Comparison of ENCODE assay signal across 7 cellular contexts in the genomic region with DNA sequence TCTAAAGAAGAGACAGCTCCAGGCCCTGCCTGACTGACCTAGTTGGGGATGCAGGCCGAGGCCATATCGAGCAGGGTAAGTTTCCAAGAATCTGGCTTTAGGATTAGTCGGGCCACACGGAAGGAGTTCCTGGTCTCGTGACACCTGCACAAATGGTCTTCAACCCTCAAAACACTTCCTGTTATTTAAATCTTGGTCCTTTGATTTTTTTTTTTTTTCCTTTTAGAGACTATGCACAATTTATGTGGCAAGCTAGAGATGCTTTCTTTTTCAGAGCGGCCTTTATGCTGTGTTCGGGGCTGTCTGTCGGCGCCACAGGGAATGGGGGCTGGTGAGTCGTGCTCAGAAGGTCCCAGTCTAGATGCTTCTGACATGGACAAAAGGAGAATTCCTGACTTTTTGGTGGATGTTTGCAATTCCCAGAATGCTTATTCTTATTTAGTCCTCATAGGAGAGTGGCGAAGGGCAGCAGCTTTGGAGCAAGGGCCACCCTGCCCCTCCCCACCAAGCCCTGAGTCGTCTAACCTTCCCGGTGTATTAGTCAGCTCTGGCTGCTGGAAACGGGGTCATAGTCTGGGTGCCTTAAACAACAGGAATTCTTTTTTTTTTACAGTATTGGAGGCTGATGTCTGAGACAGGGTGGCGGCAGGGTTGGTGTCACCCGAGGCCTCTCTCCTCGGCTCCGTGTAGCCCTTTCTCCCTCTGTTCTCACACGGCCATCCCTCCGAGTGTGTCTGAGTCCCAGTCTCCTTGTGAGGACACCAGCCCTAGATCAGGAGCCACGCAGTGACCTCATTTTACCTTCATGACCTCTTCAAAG. TPM values are rescaled to one million over a fixed set of nuclear protein-coding genes. Genes with fewer than 3 reads are reported as not detected.
DNase-seq lines count a peak whose midpoint lies in the region; ATAC-seq and TF ChIP-seq lines count a peak whose summit lies in the region.

No MANE protein-coding gene starts in this region.

- peak overlapping the region; percentile 82 for H3K4me3 Mint-ChIP-seq in activated CD8-positive, alpha-beta memory T cell treated with anti-CD3 and anti-CD28 coated beads, Interleukin-2, amount 10 ng/mL, durations not matched to agents 7 days and 5 days

- no peaks in the 10 kb centered on the region for H3K27me3 Mint-ChIP-seq in activated CD8-positive, alpha-beta memory T cell treated with anti-CD3 and anti-CD28 coated beads, Interleukin-2, amount 10 ng/mL, durations not matched to agents 7 days and 5 days

- no peaks in the 10 kb centered on the region for H3K9me3 Mint-ChIP-seq in activated CD8-positive, alpha-beta memory T cell treated with anti-CD3 and anti-CD28 coated beads, Interleukin-2, amount 10 ng/mL, durations not matched to agents 7 days and 5 days (ENCODE audit: low read depth)

- WGBS in hepatocyte (ENCODE audit: low lambda C conversion rate, missing lambda C conversion rate) = 71% methylated on average over 21 of the region's 21 CpGs

- H3K27ac Mint-ChIP-seq in activated CD8-positive, alpha-beta memory T cell treated with anti-CD3 and anti-CD28 coated beads, Interleukin-2, amount 10 ng/mL, durations not matched to agents 7 days and 5 days = peak overlapping the region; percentile 87

- H3K36me3 ChIP-seq in hepatocyte (replicated peaks; ENCODE audit: insufficient read depth, low read depth) = no peaks in the 10 kb centered on the region

- H3K27me3 ChIP-seq in hepatocyte = no peaks in the 10 kb centered on the region

- TF ChIP-seq CTCF in hepatocyte (IDR thresholded peaks at IDR 0.05; ENCODE audit: poor library complexity) = no peak

- H3K9me3 ChIP-seq in hepatocyte (ENCODE audit: low read depth) = no peaks in the 10 kb centered on the region

- H2AFZ ChIP-seq in hepatocyte = no peak overlapping the region

- peak overlapping the region; percentile 63 for H3K4me2 ChIP-seq in hepatocyte

- ATAC-seq in activated CD8-positive, alpha-beta memory T cell treated with anti-CD3 and anti-CD28 coated beads, Interleukin-2, amount 10 ng/mL, durations not matched to agents 7 days and 5 days = peak; percentile 20

- peaks cover 77% of the 10 kb centered on the region for H3K79me2 ChIP-seq in hepatocyte

- peaks cover 50% of the 10 kb centered on the region for H3K4me1 ChIP-seq in hepatocyte (ENCODE audit: insufficient read depth)

- peaks cover 52% of the 10 kb centered on the region for H3K4me1 Mint-ChIP-seq in activated CD8-positive, alpha-beta memory T cell treated with anti-CD3 and anti-CD28 coated beads, Interleukin-2, amount 10 ng/mL, durations not matched to agents 7 days and 5 days

- H3K36me3 Mint-ChIP-seq in activated CD8-positive, alpha-beta memory T cell treated with anti-CD3 and anti-CD28 coated beads, Interleukin-2, amount 10 ng/mL, durations not matched to agents 7 days and 5 days = peaks cover 9% of the 10 kb centered on the region

- CTCF ChIA-PET in activated CD8-positive, alpha-beta memory T cell treated with anti-CD3 and anti-CD28 coated beads, Interleukin-2, amount 10 ng/mL, durations not matched to agents 7 days and 5 days (lab: Charles Lee) = interaction anchor here (1.0 to 7.0 kb wide), 3 partner anchors 27 to 105 kb away, joined by 3 to 63 read pairs (median 47); a partner anchor contains a TSS

- H4K20me1 ChIP-seq in hepatocyte (ENCODE audit: insufficient read depth, poor library complexity, severe bottlenecking) = no peaks in the 10 kb centered on the region

- DNase-seq in HuH-7.5 (ENCODE audit: low spot score) = peak; percentile 45
- DNase-seq in activated CD8-positive, alpha-beta memory T cell treated with anti-CD3 and anti-CD28 coated beads, Interleukin-2, amount 10 ng/mL, durations not matched to agents 7 days and 5 days = peak; percentile 48
- DNase-seq in hepatocyte (ENCODE audit: low spot score) = peak; percentile 74
- peak; percentile 18 for DNase-seq in stimulated activated naive CD4-positive, alpha-beta T cell treated with Interleukin-2 at 50 U/mL for 16 hours (lab: John Stamatoyannopoulos, UW)
- no peak for DNase-seq in SHP77 (lab: John Stamatoyannopoulos, UW)
- no peak for DNase-seq in NCI-H1436 (lab: John Stamatoyannopoulos, UW)
- DNase-seq in hippocampal formation (lab: John Stamatoyannopoulos, UW) = no peak

- H3K9me2 ChIP-seq in hepatocyte (replicated peaks; ENCODE audit: insufficient read depth) = no peaks in the 10 kb centered on the region

- peak overlapping the region; percentile 83 for H3K27ac ChIP-seq in hepatocyte

- no peak overlapping the region for H3K4me3 ChIP-seq in hepatocyte

RNA-seq across cellular contexts. Expression of a gene that starts 27.4 kb away (rescaled TPM):
- 10 to 100 TPM; 29.0 to 47.0 TPM for total RNA-seq in activated CD8-positive, alpha-beta memory T cell treated with anti-CD3 and anti-CD28 coated beads, Interleukin-2, amount 10 ng/mL, durations not matched to agents 7 days and 5 days
- total RNA-seq in hepatocyte = 13.8 and 22.5 TPM in 2 replicates
- 37.4 and 39.1 TPM in 2 replicates for polyA plus RNA-seq in hepatocyte

Comparison
In these comparisons a context has a peak if more than half of its experiments do, and no peak if none do; other contexts are left out.
1. DNase-seq: peak in HuH-7.5 (single experiment), activated CD8-positive, alpha-beta memory T cell treated with anti-CD3 and anti-CD28 coated beads, Interleukin-2, amount 10 ng/mL, durations not matched to agents 7 days and 5 days (single experiment), hepatocyte (single experiment) and stimulated activated naive CD4-positive, alpha-beta T cell treated with Interleukin-2 at 50 U/mL for 16 hours (single experiment); none in SHP77 (0 of 2), NCI-H1436 (single experiment) and hippocampal formation (0 of 2).